8 cellular contexts compared by ENCODE assay signal in the genomic region with DNA sequence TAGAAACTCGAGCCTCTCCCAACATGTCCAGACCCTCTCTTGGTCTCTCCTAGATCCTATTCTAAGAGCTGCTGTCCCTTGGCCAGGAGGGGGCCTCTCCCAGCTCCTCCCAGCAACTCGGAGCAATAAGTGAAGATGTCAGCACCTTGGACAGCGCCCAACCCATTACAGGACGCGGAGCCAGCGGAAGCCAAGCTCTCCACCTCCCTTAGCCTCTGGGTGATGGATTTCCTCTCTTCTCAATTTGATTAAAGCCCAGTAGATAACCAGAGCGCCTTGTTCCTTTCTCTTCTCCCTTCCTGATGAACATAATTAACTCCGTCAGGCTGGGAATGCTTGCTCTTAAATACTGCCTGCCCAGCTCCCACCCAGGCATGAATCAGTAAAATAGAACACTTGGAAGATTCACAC. TPM values are rescaled to one million over a fixed set of nuclear protein-coding genes. Genes with fewer than 3 reads are reported as not detected.
DNase-seq lines count a peak whose midpoint lies in the region; ATAC-seq and TF ChIP-seq lines count a peak whose summit lies in the region.

No MANE protein-coding gene starts in this region.

- H3F3A ChIP-seq in PC-3 (ENCODE audit: low read length, unreplicated experiment) = no peaks in the 10 kb centered on the region

- POLR2A ChIA-PET in PC-3 (lab: Charles Lee; ENCODE audit: unreplicated experiment) = no interaction called here

- no peak overlapping the region for H4K91ac ChIP-seq in trophoblast cell (ENCODE audit: low read depth, low read length)

- no peak overlapping the region for H3K18ac ChIP-seq in trophoblast cell (ENCODE audit: low read length)

- 0 out of 2 replicates have a peak, but pooled peaks cover 3% of the 10 kb centered on the region for H3K9me2 ChIP-seq in PC-3 (replicated peaks; ENCODE audit: low read length)

- H3K9me3 ChIP-seq in PC-3 (ENCODE audit: low read length) (no peaks in the 10 kb centered on the region), trophoblast cell (ENCODE audit: insufficient read depth, low read depth, low read length) (no peaks in the 10 kb centered on the region), upper lobe of left lung (no peaks in the 10 kb centered on the region)

- TF ChIP-seq CTCF in PC-3 (conservative IDR thresholded peaks at IDR 0.05; ENCODE audit: low read depth, low read length) (peak; percentile 54; the same call in 1 of the 2 replicates), fibroblast of the aortic adventitia (IDR thresholded peaks at IDR 0.05; ENCODE audit: insufficient read depth, low read length) (peak; percentile 29), upper lobe of left lung (IDR thresholded peaks at IDR 0.05) (peak in 2 of 6 experiments; percentile 15 to 20)

- H4K12ac ChIP-seq in trophoblast cell (ENCODE audit: low read depth, low read length) = no peak overlapping the region

- CTCF ChIA-PET in PC-3 (lab: Charles Lee) = interaction anchor here (0.6 to 1.3 kb wide), 2 partner anchors 34 to 60 kb away, joined by 3 to 8 read pairs; no protein-coding TSS in a partner anchor

- H3K4me3 ChIP-seq in PC-3 (ENCODE audit: low read length) = no peak overlapping the region
- no peak overlapping the region for H3K4me3 ChIP-seq in fibroblast of the aortic adventitia (ENCODE audit: low read depth, low read length)
- no peak overlapping the region for H3K4me3 ChIP-seq in trophoblast cell (ENCODE audit: low read depth, low read length)
- no peak overlapping the region for H3K4me3 ChIP-seq in upper lobe of left lung

- ATAC-seq in Right ventricle myocardium inferior (peak; percentile 60), PC-3 (peak; percentile 77), upper lobe of left lung (ENCODE audit: low FRiP score in 2 of 2) (peak; percentile 80 to 82), GM21576 (IDR thresholded peaks at IDR 0.05; ENCODE audit: unreplicated experiment) (no peak)

- H2BK5ac ChIP-seq in trophoblast cell (ENCODE audit: low read depth, low read length, poor library complexity) = no peak overlapping the region

- no peak for TF ChIP-seq POLR2A in upper lobe of left lung (IDR thresholded peaks at IDR 0.05)

- H3K27ac ChIP-seq in PC-3 (ENCODE audit: low read length) (no peak overlapping the region), trophoblast cell (ENCODE audit: low read depth, low read length) (no peak overlapping the region), upper lobe of left lung (no peak overlapping the region)

- H2AK5ac ChIP-seq in trophoblast cell (ENCODE audit: low read length) = no peak overlapping the region

- H3K4me1 ChIP-seq in PC-3 (ENCODE audit: insufficient read depth, low read length) (no peaks in the 10 kb centered on the region), trophoblast cell (ENCODE audit: control insufficient read depth in 1 of 2, insufficient read depth in 2 of 2, low read length in 2 of 2) (no peaks in the 10 kb centered on the region), upper lobe of left lung (peaks cover 0 to 1% (median 0%) of the 10 kb centered on the region in 4 donors)

- no peak overlapping the region for H2BK12ac ChIP-seq in trophoblast cell (ENCODE audit: low read length)

- DNase-seq in Right ventricle myocardium inferior (ENCODE audit: missing footprints) (peak; percentile 86), cardiac septum (ENCODE audit: low spot score) (no peak), PC-3 (peak; percentile 90), activated T-cell treated with anti-CD3 and anti-CD28 coated beads for 4 hours (peak; percentile 52), fibroblast of the aortic adventitia (ENCODE audit: low read depth) (peak; percentile 76), trophoblast cell (peak; percentile 67 to 94), upper lobe of left lung (peak in 1 of 2 donors; percentile 36)

- H2BK120ac ChIP-seq in trophoblast cell (ENCODE audit: insufficient read depth, low read length, poor library complexity) = no peak overlapping the region

- no peaks in the 10 kb centered on the region for H3K36me3 ChIP-seq in PC-3 (ENCODE audit: low read depth, low read length)
- H3K36me3 ChIP-seq in trophoblast cell (ENCODE audit: control insufficient read depth in 1 of 2, insufficient read depth in 2 of 2, low read length in 2 of 2) = no peaks in the 10 kb centered on the region
- H3K36me3 ChIP-seq in upper lobe of left lung = no peaks in the 10 kb centered on the region

- no peaks in the 10 kb centered on the region for H3K79me2 ChIP-seq in PC-3 (ENCODE audit: low read length)
- no peaks in the 10 kb centered on the region for H3K79me2 ChIP-seq in trophoblast cell (ENCODE audit: control insufficient read depth, insufficient read depth, low read length, poor library complexity)

- TF ChIP-seq EP300 in upper lobe of left lung (IDR thresholded peaks at IDR 0.05) = no peak

- BruUV-seq in PC-3 (replicated peaks; lab: Mats Ljungman, UMichigan) = no TSS peak

- H3K4ac ChIP-seq in trophoblast cell (ENCODE audit: low read depth, low read length) = no peak overlapping the region

- H3K14ac ChIP-seq in trophoblast cell (ENCODE audit: low read length) = no peak overlapping the region

- no peaks in the 10 kb centered on the region for H4K20me1 ChIP-seq in PC-3 (ENCODE audit: low read length)

- no peaks in the 10 kb centered on the region for H3K79me1 ChIP-seq in trophoblast cell (ENCODE audit: low read length)

- WGBS in trophoblast cell (ENCODE audit: extremely low coverage, insufficient coverage, insufficient read length) = no CpG with 5 or more reads among the region's 8 CpGs
- WGBS in upper lobe of left lung, 2 donors = 4 to 5% methylated on average over 8 of the region's 8 CpGs

- no peak overlapping the region for H3K23ac ChIP-seq in trophoblast cell (ENCODE audit: low read length)

- intact Hi-C loops in Right ventricle myocardium inferior (cut with DNase I) (no loop called here), cardiac septum (cut with DNase I) (no loop called here), PC-3 (cut with micrococcal nuclease) (loop anchor here (1.0 kb wide), 1 partner anchor 19 kb away; no protein-coding TSS in a partner anchor)

- H4K8ac ChIP-seq in trophoblast cell (ENCODE audit: low read depth, low read length) = no peak overlapping the region

- H2AFZ ChIP-seq in PC-3 (ENCODE audit: low read length) (no peak overlapping the region), trophoblast cell (ENCODE audit: insufficient read depth, low read length, poor library complexity) (no peak overlapping the region)

- H3K4me2 ChIP-seq in PC-3 (ENCODE audit: low read length) = no peak overlapping the region
- H3K4me2 ChIP-seq in trophoblast cell (ENCODE audit: low read length) = no peak overlapping the region

- H3K27me3 ChIP-seq in PC-3 (ENCODE audit: low read length) = peaks cover 24% of the 10 kb centered on the region
- H3K27me3 ChIP-seq in trophoblast cell (ENCODE audit: insufficient read depth, low read length) = no peaks in the 10 kb centered on the region
- no peaks in the 10 kb centered on the region for H3K27me3 ChIP-seq in upper lobe of left lung

- no peak overlapping the region for H3K9ac ChIP-seq in PC-3 (ENCODE audit: low read length)
- H3K9ac ChIP-seq in trophoblast cell (ENCODE audit: low read length) = no peak overlapping the region

RNA-seq across cellular contexts. Expression of a gene that starts 26.2 kb away (rescaled TPM):
- total RNA-seq in Right ventricle myocardium inferior (0.16 TPM), cardiac septum (0.08 TPM), PC-3 (2014; rRNA removed) (not detected in 2 replicates), fibroblast of the aortic adventitia (ENCODE audit: low replicate concordance) (0.08 TPM in 1 of 2 replicates, not detected in the other), upper lobe of left lung (under 1 TPM in 4 of 6 donors, not detected in 2; 0.22 to 0.94 (median 0.70) TPM)
- polyA plus RNA-seq in trophoblast cell (2013) = 0.33 and 0.50 TPM in 2 replicates
